8 cellular contexts compared by ENCODE assay signal in genomic region chr16:83802135-83802534, GRCh38. TPM values are rescaled to one million over a fixed set of nuclear protein-coding genes. Genes with fewer than 3 reads are reported as not detected.
DNase-seq lines count a peak whose midpoint lies in the region; ATAC-seq, FAIRE-seq and TF ChIP-seq lines count a peak whose summit lies in the region.

No MANE protein-coding gene starts in this region.

- H4K8ac ChIP-seq in trophoblast cell (ENCODE audit: low read depth, low read length) = no peak overlapping the region

- no peak overlapping the region for H3K14ac ChIP-seq in trophoblast cell (ENCODE audit: low read length)

- no peak for TF ChIP-seq CTCF in epithelial cell of esophagus (IDR thresholded peaks at IDR 0.05; ENCODE audit: insufficient read depth, low read depth, low read length, missing control alignments)

- H2AK5ac ChIP-seq in trophoblast cell (ENCODE audit: low read length) = no peak overlapping the region

- DNase-seq in GM12891 (ENCODE audit: insufficient read length, low spot score) (peak; percentile 35), epithelial cell of esophagus (ENCODE audit: low read depth) (peak; percentile 92), trophoblast cell (peak; percentile 88 to 98), SW480 (ENCODE audit: low spot score) (no peak), NOMO-1 treated with DMSO at 0.1 percent for 48 hours (lab: John Stamatoyannopoulos, UW; ENCODE audit: unreplicated experiment) (no peak), COLO668 (lab: John Stamatoyannopoulos, UW; ENCODE audit: unreplicated experiment) (no peak)
- DNase-seq in effector CD8-positive, alpha-beta T cell (lab: John Stamatoyannopoulos, UW) = no peak

- H3K4me3 ChIP-seq in epithelial cell of esophagus (ENCODE audit: low read length) (no peak overlapping the region), trophoblast cell (ENCODE audit: low read depth, low read length) (no peak overlapping the region)

- no peak overlapping the region for H2AFZ ChIP-seq in trophoblast cell (ENCODE audit: insufficient read depth, low read length, poor library complexity)

- peaks cover 3 to 4% of the 10 kb centered on the region in 2 experiments for H3K4me1 ChIP-seq in trophoblast cell (ENCODE audit: control insufficient read depth in 1 of 2, insufficient read depth in 2 of 2, low read length in 2 of 2)

- no peaks in the 10 kb centered on the region for H3K9me3 ChIP-seq in trophoblast cell (ENCODE audit: insufficient read depth, low read depth, low read length)

- H3K36me3 ChIP-seq in trophoblast cell (ENCODE audit: control insufficient read depth in 1 of 2, insufficient read depth in 2 of 2, low read length in 2 of 2) = no peaks in the 10 kb centered on the region

- H3K27me3 ChIP-seq in trophoblast cell (ENCODE audit: insufficient read depth, low read length) = no peaks in the 10 kb centered on the region

- no peak overlapping the region for H3K27ac ChIP-seq in trophoblast cell (ENCODE audit: low read depth, low read length)

- H3K9ac ChIP-seq in trophoblast cell (ENCODE audit: low read length) = no peak overlapping the region

- ATAC-seq in HG03460 (IDR thresholded peaks at IDR 0.05; ENCODE audit: unreplicated experiment) = peak; percentile 48

- WGBS in trophoblast cell (ENCODE audit: extremely low coverage, insufficient coverage, insufficient read length) = no CpG with 5 or more reads among the region's 6 CpGs

- H2BK5ac ChIP-seq in trophoblast cell (ENCODE audit: low read depth, low read length, poor library complexity) = no peak overlapping the region

- no peak overlapping the region for H2BK120ac ChIP-seq in trophoblast cell (ENCODE audit: insufficient read depth, low read length, poor library complexity)

- TF ChIP-seq POLR2A in GM12891 (IDR thresholded peaks at IDR 0.05; ENCODE audit: low read depth, low read length) = no peak

- no peak overlapping the region for H2BK12ac ChIP-seq in trophoblast cell (ENCODE audit: low read length)

- H3K18ac ChIP-seq in trophoblast cell (ENCODE audit: low read length) = no peak overlapping the region

- no peaks in the 10 kb centered on the region for H3K79me2 ChIP-seq in trophoblast cell (ENCODE audit: control insufficient read depth, insufficient read depth, low read length, poor library complexity)

- no peaks in the 10 kb centered on the region for H3K79me1 ChIP-seq in trophoblast cell (ENCODE audit: low read length)

- H4K91ac ChIP-seq in trophoblast cell (ENCODE audit: low read depth, low read length) = no peak overlapping the region

- H4K12ac ChIP-seq in trophoblast cell (ENCODE audit: low read depth, low read length) = no peak overlapping the region

- FAIRE-seq in GM12891 (lab: Jason Lieb, UNC) = peak; percentile 31

- H3K23ac ChIP-seq in trophoblast cell (ENCODE audit: low read length) = no peak overlapping the region

- H3K4me2 ChIP-seq in trophoblast cell (ENCODE audit: low read length) = peak overlapping the region; percentile 42

- H3K4ac ChIP-seq in trophoblast cell (ENCODE audit: low read depth, low read length) = no peak overlapping the region

TF ChIP-seq in GM12891, 5 proteins besides CTCF, POLR2A, EP300 and RAD21:
- TF ChIP-seq POLR2AphosphoS5 (IDR thresholded peaks at IDR 0.05; ENCODE audit: low read depth, low read length) = no peak
- no peak for TF ChIP-seq SPI1 (IDR thresholded peaks at IDR 0.05; ENCODE audit: low read depth, low read length)
- TF ChIP-seq TAF1 (IDR thresholded peaks at IDR 0.05; ENCODE audit: low read depth, low read length) = no peak
- TF ChIP-seq PAX5 (IDR thresholded peaks at IDR 0.05; ENCODE audit: insufficient read depth, low read length, severe bottlenecking) = no peak
- TF ChIP-seq POU2F2 (IDR thresholded peaks at IDR 0.05; ENCODE audit: low read depth, low read length) = no peak
TF ChIP-seq in GM12891: peak in this region for 0.

RNA-seq across cellular contexts. Expression of gene HSBP1, which starts 5.6 kb away (rescaled TPM):
- 65.2 TPM for polyA plus RNA-seq in GM12891 (2012; ENCODE audit: low read depth, missing spikeins)
- polyA plus RNA-seq in trophoblast cell (2013) = 168 and 176 TPM in 2 replicates

Comparison
In these comparisons a context has a peak if more than half of its experiments do, and no peak if none do; other contexts are left out.
1. DNase-seq: peak in GM12891 (single experiment), epithelial cell of esophagus (single experiment) and trophoblast cell (2 of 2); none in SW480 (single experiment), NOMO-1 treated with DMSO at 0.1 percent for 48 hours (single experiment), COLO668 (single experiment) and effector CD8-positive, alpha-beta T cell (single experiment).